ENCODE assay signal across 8 cellular contexts in the genomic region with DNA sequence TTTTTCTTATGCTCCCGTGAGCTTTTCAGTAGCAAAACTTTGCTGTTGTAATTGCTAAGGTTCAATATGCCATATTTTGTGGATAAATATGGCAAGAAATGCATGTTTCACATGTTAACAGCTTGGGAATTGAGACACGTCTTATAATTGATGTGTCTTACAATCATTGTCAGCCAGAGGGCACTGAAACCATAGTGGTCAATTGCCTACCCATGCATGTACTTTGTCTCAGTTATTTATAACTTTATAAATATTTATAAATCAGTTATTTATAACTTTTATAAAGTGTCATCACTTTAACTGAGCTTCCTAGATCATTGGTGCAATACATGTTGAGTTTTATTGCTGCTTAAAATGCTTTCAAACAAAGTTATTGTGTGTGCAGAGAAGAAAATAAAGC.
DNase-seq lines count a peak whose midpoint lies in the region; ATAC-seq and TF ChIP-seq lines count a peak whose summit lies in the region.

No MANE protein-coding gene starts in this region.

- no peaks in the 10 kb centered on the region for H3K36me3 ChIP-seq in CD4-positive, CD25-positive, alpha-beta regulatory T cell (ENCODE audit: control insufficient read depth, insufficient read depth, low read length)
- H3K36me3 ChIP-seq in Panc1 (ENCODE audit: control insufficient read depth, insufficient read depth, low read length), result no peaks in the 10 kb centered on the region
- H3K36me3 ChIP-seq in esophagus muscularis mucosa, result no peaks in the 10 kb centered on the region

- DNase-seq in CD4-positive, CD25-positive, alpha-beta regulatory T cell, result peak in 2 of 3 donors; percentile 47 to 70
- DNase-seq in Panc1 (ENCODE audit: low read depth, low spot score) (no peak), esophagus muscularis mucosa (ENCODE audit: extremely low spot score) (no peak), pons (ENCODE audit: low spot score) (peak; percentile 66), NCI-H446 treated with DMSO at 0.1 percent for 48 hours (lab: John Stamatoyannopoulos, UW) (no peak)
- no peak for DNase-seq in stimulated activated naive CD4-positive, alpha-beta T cell treated with Interleukin-2 at 50 U/mL for 16 hours (lab: John Stamatoyannopoulos, UW)
- no peak for DNase-seq in activated CD8-positive, alpha-beta memory T cell treated with anti-CD3 and anti-CD28 coated beads, Interleukin-2, amount 50 U/mL, for 4 hours

- H3K4me3 ChIP-seq in CD4-positive, CD25-positive, alpha-beta regulatory T cell (ENCODE audit: low read depth, low read length), result no peak overlapping the region
- no peak overlapping the region for H3K4me3 ChIP-seq in Panc1 (ENCODE audit: low read depth in 2 of 2, low read length in 2 of 2)
- no peak overlapping the region for H3K4me3 ChIP-seq in esophagus muscularis mucosa

- 4% methylated on average over 2 of the region's 2 CpGs for WGBS in esophagus muscularis mucosa

- peaks cover 16% of the 10 kb centered on the region for H3K27me3 Mint-ChIP-seq in CD4-positive, CD25-positive, alpha-beta regulatory T cell

- H3K27me3 ChIP-seq in CD4-positive, CD25-positive, alpha-beta regulatory T cell (ENCODE audit: control insufficient read depth, insufficient read depth, low read length), result peaks cover 5% of the 10 kb centered on the region
- H3K27me3 ChIP-seq in Panc1 (ENCODE audit: control insufficient read depth, insufficient read depth, low read length) (no peaks in the 10 kb centered on the region), esophagus muscularis mucosa (no peaks in the 10 kb centered on the region)

- no peaks in the 10 kb centered on the region for H3K36me3 Mint-ChIP-seq in CD4-positive, CD25-positive, alpha-beta regulatory T cell

- CTCF ChIA-PET in Panc1 (lab: Charles Lee), result no interaction called here

- ATAC-seq in CD4-positive, CD25-positive, alpha-beta regulatory T cell (ENCODE audit: low read depth in 2 of 2), result no peak
- ATAC-seq in Panc1, result no peak

- BruUV-seq in Panc1 (replicated peaks; lab: Mats Ljungman, UMichigan), result no TSS peak

- no peak for TF ChIP-seq POLR2A in esophagus muscularis mucosa (IDR thresholded peaks at IDR 0.05; ENCODE audit: low read depth)

- no peak overlapping the region for H3K27ac ChIP-seq in CD4-positive, CD25-positive, alpha-beta regulatory T cell (ENCODE audit: insufficient read depth, low read length, poor library complexity, severe bottlenecking)
- H3K27ac ChIP-seq in Panc1 (ENCODE audit: low read length), result no peak overlapping the region
- H3K27ac ChIP-seq in esophagus muscularis mucosa (replicated peaks in 1 of 4), result no peak overlapping the region

- intact Hi-C loops in Panc1 (cut with micrococcal nuclease; ENCODE audit: unreplicated experiment), result loop anchor here (5.0 kb wide), 1 partner anchor 262 kb away; no protein-coding TSS in a partner anchor
- intact Hi-C loops in esophagus muscularis mucosa (cut with DNase I), result loop anchor here (2.0 to 5.0 kb wide), 2 partner anchors 261 to 347 kb away; no protein-coding TSS in a partner anchor

- peaks cover 0 to 6% (median 3%) of the 10 kb centered on the region in 4 donors for H3K4me1 Mint-ChIP-seq in CD4-positive, CD25-positive, alpha-beta regulatory T cell

- no peak overlapping the region for H3K4me3 Mint-ChIP-seq in CD4-positive, CD25-positive, alpha-beta regulatory T cell

- H3K9me3 ChIP-seq in CD4-positive, CD25-positive, alpha-beta regulatory T cell (ENCODE audit: control insufficient read depth in 2 of 2, low read length in 2 of 2), result no peaks in the 10 kb centered on the region
- no peaks in the 10 kb centered on the region for H3K9me3 ChIP-seq in Panc1 (ENCODE audit: control insufficient read depth, insufficient read depth, low read depth, low read length)
- no peaks in the 10 kb centered on the region for H3K9me3 ChIP-seq in esophagus muscularis mucosa

- H3K27ac Mint-ChIP-seq in CD4-positive, CD25-positive, alpha-beta regulatory T cell, result no peak overlapping the region

- TF ChIP-seq EP300 in esophagus muscularis mucosa (IDR thresholded peaks at IDR 0.05), result no peak

- POLR2A ChIA-PET in Panc1 (lab: Charles Lee), result no interaction called here

- in situ Hi-C loops in Panc1 (cut with HindIII; ENCODE audit: low pct_unique_long_range_greater_than_20kb, low sequenced_read_pairs), result no loop called here

- H3K9me3 Mint-ChIP-seq in CD4-positive, CD25-positive, alpha-beta regulatory T cell, result peaks cover 0 to 6% (median 4%) of the 10 kb centered on the region in 7 donors

- H3K4me1 ChIP-seq in CD4-positive, CD25-positive, alpha-beta regulatory T cell (ENCODE audit: control insufficient read depth, insufficient read depth, low read length, poor library complexity, severe bottlenecking), result no peaks in the 10 kb centered on the region
- H3K4me1 ChIP-seq in Panc1 (ENCODE audit: control insufficient read depth, insufficient read depth, low read length) (no peaks in the 10 kb centered on the region), esophagus muscularis mucosa (peaks cover 0 to 7% (median 5%) of the 10 kb centered on the region in 4 donors)

- TF ChIP-seq CTCF in GM12873 (IDR thresholded peaks at IDR 0.05; ENCODE audit: insufficient read depth, low read depth, low read length, missing control alignments) (peak; percentile 52), Panc1 (IDR thresholded peaks at IDR 0.05) (peak; percentile 42; the same call in 1 of the 2 replicates), esophagus muscularis mucosa (IDR thresholded peaks at IDR 0.05) (peak; percentile 66 to 75 (median 67))

Comparison
In these comparisons a context has a peak if more than half of its experiments do, and no peak if none do; other contexts are left out.
1. DNase-seq: peak in CD4-positive, CD25-positive, alpha-beta regulatory T cell (2 of 3) and pons (single experiment); none in Panc1 (single experiment), esophagus muscularis mucosa (single experiment), NCI-H446 treated with DMSO at 0.1 percent for 48 hours (single experiment), stimulated activated naive CD4-positive, alpha-beta T cell treated with Interleukin-2 at 50 U/mL for 16 hours (single experiment) and activated CD8-positive, alpha-beta memory T cell treated with anti-CD3 and anti-CD28 coated beads, Interleukin-2, amount 50 U/mL, for 4 hours (single experiment).
2. Peak in every context shown above with its lines, with median percentiles within 50 percentile points of each other: CTCF ChIP-seq.